ENCODE assay signal across 24 cellular contexts in the genomic region with DNA sequence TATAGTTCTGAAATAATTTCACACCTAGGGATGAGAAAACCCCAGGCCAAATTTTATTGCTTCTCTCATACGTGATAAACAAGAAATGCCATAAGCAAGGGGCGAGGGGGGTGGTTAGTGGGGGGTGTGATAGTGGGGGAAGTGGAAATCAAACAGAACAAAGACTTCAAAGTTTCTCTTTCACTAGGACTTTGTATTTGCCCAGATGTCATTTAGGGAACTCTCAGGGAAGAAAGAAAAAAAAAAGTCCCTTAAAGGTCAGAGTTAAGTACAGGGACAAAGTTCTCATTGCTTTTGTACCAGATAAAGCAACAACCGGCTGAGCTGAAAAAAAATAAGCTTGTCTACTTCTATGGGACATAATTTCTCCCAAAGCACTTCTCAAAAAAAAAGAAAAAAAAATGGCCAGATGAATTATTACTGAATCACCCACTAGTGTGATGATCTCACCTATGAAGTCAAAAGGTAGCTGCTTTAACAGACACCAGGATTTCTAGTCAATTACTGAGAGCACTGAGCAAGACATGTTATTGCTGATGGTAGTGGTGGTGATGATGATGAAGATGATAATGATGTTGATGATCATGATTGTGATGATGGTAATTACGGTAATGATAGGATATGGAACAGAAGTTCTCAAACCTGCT.
"Had no signal": no experiment of that assay in that cellular context is flagged by ENCODE, and none has a peak within 500 bp of the region (broad histone marks: within the 10 kb centered on the region; RNA-seq: fewer than 3 reads in every experiment).

No MANE protein-coding gene starts in this region.

- H3K4me3 Mint-ChIP-seq: activated B cell treated with CpG ODN at 0.5 μM for 24 hours; activated CD4-positive, alpha-beta T cell treated with anti-CD3 and anti-CD28 coated beads for 36 hours; activated naive CD4-positive, alpha-beta T cell treated with anti-CD3 and anti-CD28 coated beads for 36 hours; activated naive CD8-positive, alpha-beta T cell treated with anti-CD3 and anti-CD28 coated beads, Interleukin-2, amount 10 ng/mL, durations not matched to agents 7 days and 5 days; endodermal cell; natural killer cell treated with Interleukin-12 subunit alpha and Interleukin-12 subunit beta and Interleukin-15 and Interleukin-18, amount 100 ng/mL, for 72 hours; stimulated activated naive B cell treated with anti-CD40 and anti-IgM and Interleukin-4, amounts not matched to agents 10 μg/mL and 1 μg/mL and 100 μg/mL, for 72 hours; T-helper 1 cell treated with Interleukin-12 subunit alpha and Interleukin-12 subunit beta and Interleukin-4 antibody, amounts not matched to agents 30 μg/mL and 1 μg/mL, for 36 hours had no signal

- H3K4me1 Mint-ChIP-seq: activated CD4-positive, alpha-beta T cell treated with anti-CD3 and anti-CD28 coated beads for 36 hours; activated naive CD8-positive, alpha-beta T cell treated with anti-CD3 and anti-CD28 coated beads, Interleukin-2, amount 10 ng/mL, durations not matched to agents 7 days and 5 days had no signal

- ATAC-seq: activated CD4-positive, alpha-beta T cell treated with anti-CD3 and anti-CD28 coated beads for 36 hours; heart right ventricle; left lung; natural killer cell treated with Interleukin-12 subunit alpha and Interleukin-12 subunit beta and Interleukin-15 and Interleukin-18, amount 100 ng/mL, for 72 hours; stimulated activated naive B cell treated with anti-CD40 and anti-IgM and Interleukin-4, amounts not matched to agents 10 μg/mL and 1 μg/mL and 100 μg/mL, for 72 hours had no signal

- H3K36me3 Mint-ChIP-seq: natural killer cell treated with Interleukin-12 subunit alpha and Interleukin-12 subunit beta and Interleukin-15 and Interleukin-18, amount 100 ng/mL, for 72 hours had no signal

- H3K27ac Mint-ChIP-seq: activated B cell treated with CpG ODN at 0.5 μM for 24 hours; activated CD4-positive, alpha-beta T cell treated with anti-CD3 and anti-CD28 coated beads for 36 hours; activated naive CD4-positive, alpha-beta T cell treated with anti-CD3 and anti-CD28 coated beads for 36 hours; activated naive CD8-positive, alpha-beta T cell treated with anti-CD3 and anti-CD28 coated beads, Interleukin-2, amount 10 ng/mL, durations not matched to agents 7 days and 5 days; endodermal cell; natural killer cell treated with Interleukin-12 subunit alpha and Interleukin-12 subunit beta and Interleukin-15 and Interleukin-18, amount 100 ng/mL, for 72 hours; stimulated activated naive B cell treated with anti-CD40 and anti-IgM and Interleukin-4, amounts not matched to agents 10 μg/mL and 1 μg/mL and 100 μg/mL, for 72 hours; T-helper 1 cell treated with Interleukin-12 subunit alpha and Interleukin-12 subunit beta and Interleukin-4 antibody, amounts not matched to agents 30 μg/mL and 1 μg/mL, for 36 hours had no signal

- H3K27me3 Mint-ChIP-seq: activated B cell treated with CpG ODN at 0.5 μM for 24 hours; activated CD4-positive, alpha-beta T cell treated with anti-CD3 and anti-CD28 coated beads for 36 hours; activated naive CD8-positive, alpha-beta T cell treated with anti-CD3 and anti-CD28 coated beads, Interleukin-2, amount 10 ng/mL, durations not matched to agents 7 days and 5 days; natural killer cell treated with Interleukin-12 subunit alpha and Interleukin-12 subunit beta and Interleukin-15 and Interleukin-18, amount 100 ng/mL, for 72 hours; stimulated activated naive B cell treated with anti-CD40 and anti-IgM and Interleukin-4, amounts not matched to agents 10 μg/mL and 1 μg/mL and 100 μg/mL, for 72 hours had no signal

- H3K9me3 Mint-ChIP-seq: activated B cell treated with CpG ODN at 0.5 μM for 24 hours; activated naive CD4-positive, alpha-beta T cell treated with anti-CD3 and anti-CD28 coated beads for 36 hours; natural killer cell treated with Interleukin-12 subunit alpha and Interleukin-12 subunit beta and Interleukin-15 and Interleukin-18, amount 100 ng/mL, for 72 hours; stimulated activated naive B cell treated with anti-CD40 and anti-IgM and Interleukin-4, amounts not matched to agents 10 μg/mL and 1 μg/mL and 100 μg/mL, for 72 hours had no signal

- DNase-seq: activated B cell treated with CpG ODN at 0.5 μM for 24 hours; activated CD4-positive, alpha-beta T cell treated with anti-CD3 and anti-CD28 coated beads for 36 hours; activated CD4-positive, alpha-beta T cell treated with anti-CD3 and anti-CD28 coated beads, Interleukin-2, amount 50 U/mL, for 4 hours; activated CD8-positive, alpha-beta memory T cell treated with anti-CD3 and anti-CD28 coated beads, Interleukin-2, amount 50 U/mL, for 48 hours; activated effector memory CD4-positive, alpha-beta T cell treated with Interleukin-2 at 50 U/mL for 16 hours; activated naive CD4-positive, alpha-beta T cell treated with anti-CD3 and anti-CD28 coated beads for 36 hours; activated naive CD8-positive, alpha-beta T cell treated with anti-CD3 and anti-CD28 coated beads, Interleukin-2, amount 10 ng/mL, durations not matched to agents 7 days and 5 days; activated T-cell treated with anti-CD3 and anti-CD28 coated beads, Interleukin-2, amount 50 U/mL, for 48 hours; amniotic stem cell; cortex of kidney; endodermal cell; heart right ventricle; left lung; midbrain; ovary; stimulated activated CD4-positive, alpha-beta T cell treated with anti-CD3 and anti-CD28 coated beads, Interleukin-2, amount 100 ng/mL, for 48 hours; stimulated activated CD8-positive, alpha-beta memory T cell treated with anti-CD3 and anti-CD28 coated beads, Interleukin-4, amount 100 ng/mL, for 48 hours; stimulated activated naive B cell treated with anti-CD40 and anti-IgM and Interleukin-4, amounts not matched to agents 10 μg/mL and 1 μg/mL and 100 μg/mL, for 72 hours; T1000; transverse colon had no signal

- FAIRE-seq: keratinocyte, urothelium cell line had no signal
